10 cellular contexts compared by ENCODE assay signal in the genomic region with DNA sequence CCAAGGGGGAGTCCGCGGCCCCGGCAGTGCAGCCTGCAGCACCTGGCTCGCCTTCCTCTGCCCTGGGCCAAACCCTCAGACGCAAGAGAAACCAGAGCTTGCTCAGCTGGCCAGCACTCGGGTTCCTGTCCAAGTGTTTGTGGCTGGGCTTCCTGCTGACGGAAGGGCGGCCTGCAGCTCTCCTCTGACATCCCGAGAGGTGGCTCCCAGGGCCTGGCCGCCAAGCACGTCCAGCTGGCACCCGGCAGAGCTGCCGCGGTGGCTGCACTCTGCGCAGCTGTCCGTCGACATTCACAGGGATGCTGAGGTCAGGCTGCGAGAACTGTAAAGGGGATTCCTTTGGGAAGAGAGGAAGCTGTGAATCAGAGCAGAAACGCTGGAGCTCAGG.
DNase-seq lines count a peak whose midpoint lies in the region; ATAC-seq and TF ChIP-seq lines count a peak whose summit lies in the region.
"Had no signal": no experiment of that assay in that cellular context is flagged by ENCODE, and none has a peak within 500 bp of the region (broad histone marks: within the 10 kb centered on the region; RNA-seq: fewer than 3 reads in every experiment).

No MANE protein-coding gene starts in this region.

- no peak overlapping the region for H3K27ac Mint-ChIP-seq in activated CD8-positive, alpha-beta memory T cell treated with anti-CD3 and anti-CD28 coated beads, Interleukin-2, amount 10 ng/mL, durations not matched to agents 7 days and 5 days
- peak overlapping the region; percentile 80 for H3K27ac Mint-ChIP-seq in chondrocyte (ENCODE audit: unreplicated experiment)
- no peak overlapping the region for H3K27ac Mint-ChIP-seq in activated CD4-positive, alpha-beta memory T cell treated with anti-CD3 and anti-CD28 coated beads, Interleukin-2, amount 10 ng/mL, durations not matched to agents 7 days and 5 days
- H3K27ac Mint-ChIP-seq: IgD-negative memory B cell had no signal

- H4K20me1 ChIP-seq in OCI-LY7 (ENCODE audit: insufficient read depth, low read length), result no peaks in the 10 kb centered on the region

- H3K4me3 ChIP-seq in upper lobe of right lung (no peak overlapping the region), OCI-LY7 (ENCODE audit: low read depth, low read length, poor library complexity, severe bottlenecking) (no peak overlapping the region)

- POLR2A ChIA-PET in activated CD4-positive, alpha-beta memory T cell treated with anti-CD3 and anti-CD28 coated beads, Interleukin-2, amount 10 ng/mL, durations not matched to agents 7 days and 5 days (lab: Charles Lee), result interaction anchor here (1.9 kb wide), 1 partner anchor 50 kb away, joined by 4 read pairs; no protein-coding TSS in a partner anchor
- POLR2A ChIA-PET in OCI-LY7 (lab: Charles Lee), result interaction anchor here (0.6 kb wide), 1 partner anchor 72 kb away, joined by 3 read pairs; no protein-coding TSS in a partner anchor

- H3K27me3 Mint-ChIP-seq in activated CD8-positive, alpha-beta memory T cell treated with anti-CD3 and anti-CD28 coated beads, Interleukin-2, amount 10 ng/mL, durations not matched to agents 7 days and 5 days, result peaks cover 28% of the 10 kb centered on the region
- peaks cover 21% of the 10 kb centered on the region for H3K27me3 Mint-ChIP-seq in chondrocyte (ENCODE audit: low read depth)
- H3K27me3 Mint-ChIP-seq in activated CD4-positive, alpha-beta memory T cell treated with anti-CD3 and anti-CD28 coated beads, Interleukin-2, amount 10 ng/mL, durations not matched to agents 7 days and 5 days, result peaks cover 22% of the 10 kb centered on the region

- CTCF ChIA-PET in activated CD8-positive, alpha-beta memory T cell treated with anti-CD3 and anti-CD28 coated beads, Interleukin-2, amount 10 ng/mL, durations not matched to agents 7 days and 5 days (lab: Charles Lee), result interaction anchor here (1.3 kb wide), 1 partner anchor 50 kb away, joined by 4 read pairs; no protein-coding TSS in a partner anchor
- CTCF ChIA-PET in activated CD4-positive, alpha-beta memory T cell treated with anti-CD3 and anti-CD28 coated beads, Interleukin-2, amount 10 ng/mL, durations not matched to agents 7 days and 5 days (lab: Charles Lee), result interaction anchor here (1.2 kb wide), 1 partner anchor 50 kb away, joined by 5 read pairs; no protein-coding TSS in a partner anchor
- CTCF ChIA-PET in OCI-LY7 (lab: Charles Lee; ENCODE audit: unreplicated experiment), result no interaction called here

- no TSS peak for BruUV-seq in OCI-LY7 (replicated peaks; lab: Mats Ljungman, UMichigan)

- H3K9me3 ChIP-seq in upper lobe of right lung (no peaks in the 10 kb centered on the region), OCI-LY7 (ENCODE audit: low read length) (no peaks in the 10 kb centered on the region)

- H2AFZ ChIP-seq in OCI-LY7 (ENCODE audit: low read length), result no peak overlapping the region

- H3K27ac ChIP-seq in upper lobe of right lung (peak overlapping the region; percentile 26), OCI-LY7 (ENCODE audit: low read depth, low read length, poor library complexity, severe bottlenecking) (no peak overlapping the region)
- H3K27ac ChIP-seq: C4-2B had no signal

- H3K4me2 ChIP-seq in OCI-LY7 (ENCODE audit: low read length), result no peak overlapping the region

- ATAC-seq in activated CD8-positive, alpha-beta memory T cell treated with anti-CD3 and anti-CD28 coated beads, Interleukin-2, amount 10 ng/mL, durations not matched to agents 7 days and 5 days, result no peak
- peak; percentile 78 for ATAC-seq in upper lobe of right lung

- H3K4me3 Mint-ChIP-seq in activated CD8-positive, alpha-beta memory T cell treated with anti-CD3 and anti-CD28 coated beads, Interleukin-2, amount 10 ng/mL, durations not matched to agents 7 days and 5 days, result no peak overlapping the region
- H3K4me3 Mint-ChIP-seq in chondrocyte (ENCODE audit: unreplicated experiment), result peak overlapping the region; percentile 57
- H3K4me3 Mint-ChIP-seq in activated CD4-positive, alpha-beta memory T cell treated with anti-CD3 and anti-CD28 coated beads, Interleukin-2, amount 10 ng/mL, durations not matched to agents 7 days and 5 days, result no peak overlapping the region

- DNase-seq in activated CD8-positive, alpha-beta memory T cell treated with anti-CD3 and anti-CD28 coated beads for 24 hours, result peak; percentile 38
- no peak for DNase-seq in activated CD8-positive, alpha-beta memory T cell treated with anti-CD3 and anti-CD28 coated beads, Interleukin-2, amount 10 ng/mL, durations not matched to agents 7 days and 5 days
- DNase-seq in chondrocyte (ENCODE audit: low spot score), result no peak
- DNase-seq in lung microvascular endothelial cell (ENCODE audit: low read depth in 2 of 2), result peak; percentile 97 to 100
- DNase-seq in upper lobe of right lung, result peak; percentile 85
- DNase-seq in activated CD4-positive, alpha-beta memory T cell treated with anti-CD3 and anti-CD28 coated beads, Interleukin-2, amount 10 ng/mL, durations not matched to agents 7 days and 5 days, result no peak
- no peak for DNase-seq in OCI-LY7 (ENCODE audit: low spot score)
- no peak for DNase-seq in NCI-H524 treated with DMSO at 0.1 percent for 48 hours (lab: John Stamatoyannopoulos, UW)

- H3K36me3 Mint-ChIP-seq in activated CD8-positive, alpha-beta memory T cell treated with anti-CD3 and anti-CD28 coated beads, Interleukin-2, amount 10 ng/mL, durations not matched to agents 7 days and 5 days, result no peaks in the 10 kb centered on the region
- H3K36me3 Mint-ChIP-seq in chondrocyte (ENCODE audit: low read depth), result no peaks in the 10 kb centered on the region
- no peaks in the 10 kb centered on the region for H3K36me3 Mint-ChIP-seq in activated CD4-positive, alpha-beta memory T cell treated with anti-CD3 and anti-CD28 coated beads, Interleukin-2, amount 10 ng/mL, durations not matched to agents 7 days and 5 days (ENCODE audit: low read depth)

- H3K27me3 ChIP-seq in upper lobe of right lung, result no peaks in the 10 kb centered on the region

- TF ChIP-seq CTCF in chondrocyte (IDR thresholded peaks at IDR 0.05) (no peak), upper lobe of right lung (IDR thresholded peaks at IDR 0.05) (no peak), OCI-LY7 (conservative IDR thresholded peaks at IDR 0.05; ENCODE audit: low read length) (no peak)

- H3K79me2 ChIP-seq in OCI-LY7 (ENCODE audit: insufficient read depth, low read depth, low read length), result no peaks in the 10 kb centered on the region

- peaks cover 19% of the 10 kb centered on the region for H3K4me1 Mint-ChIP-seq in activated CD8-positive, alpha-beta memory T cell treated with anti-CD3 and anti-CD28 coated beads, Interleukin-2, amount 10 ng/mL, durations not matched to agents 7 days and 5 days
- H3K4me1 Mint-ChIP-seq in chondrocyte (ENCODE audit: low read depth), result peaks cover 29% of the 10 kb centered on the region
- peaks cover 30% of the 10 kb centered on the region for H3K4me1 Mint-ChIP-seq in activated CD4-positive, alpha-beta memory T cell treated with anti-CD3 and anti-CD28 coated beads, Interleukin-2, amount 10 ng/mL, durations not matched to agents 7 days and 5 days

- H3K36me3 ChIP-seq in upper lobe of right lung, result no peaks in the 10 kb centered on the region
- no peaks in the 10 kb centered on the region for H3K36me3 ChIP-seq in OCI-LY7 (ENCODE audit: insufficient read depth, low read length)

- no peaks in the 10 kb centered on the region for H3K9me2 ChIP-seq in OCI-LY7 (ENCODE audit: insufficient read depth, low read length)

- no peaks in the 10 kb centered on the region for H3K9me3 Mint-ChIP-seq in activated CD8-positive, alpha-beta memory T cell treated with anti-CD3 and anti-CD28 coated beads, Interleukin-2, amount 10 ng/mL, durations not matched to agents 7 days and 5 days (ENCODE audit: low read depth)
- no peaks in the 10 kb centered on the region for H3K9me3 Mint-ChIP-seq in chondrocyte (ENCODE audit: low read depth)
- no peaks in the 10 kb centered on the region for H3K9me3 Mint-ChIP-seq in activated CD4-positive, alpha-beta memory T cell treated with anti-CD3 and anti-CD28 coated beads, Interleukin-2, amount 10 ng/mL, durations not matched to agents 7 days and 5 days
- H3K9me3 Mint-ChIP-seq: IgD-negative memory B cell had no signal

- H3K4me1 ChIP-seq in upper lobe of right lung, result peaks cover 43% of the 10 kb centered on the region
- H3K4me1 ChIP-seq in OCI-LY7 (ENCODE audit: insufficient read depth, low read length, poor library complexity, severe bottlenecking), result no peaks in the 10 kb centered on the region

- intact Hi-C loops in upper lobe of right lung (cut with DNase I), result loop anchor here (5.0 kb wide), 1 partner anchor 128 kb away; the partner anchor contains the start of gene HES1
- intact Hi-C loops in OCI-LY7 (cut with micrococcal nuclease; ENCODE audit: unreplicated experiment), result no loop called here

Comparison
In these comparisons a context has a peak if more than half of its experiments do, and no peak if none do; other contexts are left out.
1. DNase-seq: peak in activated CD8-positive, alpha-beta memory T cell treated with anti-CD3 and anti-CD28 coated beads for 24 hours (single experiment), lung microvascular endothelial cell (2 of 2) and upper lobe of right lung (single experiment); none in activated CD8-positive, alpha-beta memory T cell treated with anti-CD3 and anti-CD28 coated beads, Interleukin-2, amount 10 ng/mL, durations not matched to agents 7 days and 5 days (single experiment), chondrocyte (single experiment), activated CD4-positive, alpha-beta memory T cell treated with anti-CD3 and anti-CD28 coated beads, Interleukin-2, amount 10 ng/mL, durations not matched to agents 7 days and 5 days (single experiment), OCI-LY7 (single experiment) and NCI-H524 treated with DMSO at 0.1 percent for 48 hours (single experiment).